31 cellular contexts compared by ENCODE assay signal in the genomic region with DNA sequence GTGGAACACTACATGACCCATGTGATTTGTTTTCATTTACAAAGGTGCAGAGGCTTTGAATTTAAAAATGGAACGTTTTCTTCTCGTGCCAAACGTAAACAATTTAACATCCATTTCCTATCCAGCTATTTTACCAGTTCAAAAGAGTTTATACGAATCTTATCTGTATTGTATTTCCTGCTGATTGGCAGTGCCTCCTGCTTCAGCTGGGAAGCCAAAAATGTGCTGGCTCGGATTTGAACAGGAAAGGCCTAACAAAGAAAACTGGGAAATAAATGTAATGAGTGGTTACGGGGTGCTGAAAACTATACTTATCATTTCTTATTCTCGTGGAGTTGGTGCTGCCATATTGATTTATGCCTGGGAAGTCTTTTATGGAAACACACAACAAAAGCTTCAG.
DNase-seq lines count a peak whose midpoint lies in the region; ATAC-seq and TF ChIP-seq lines count a peak whose summit lies in the region.
"Had no signal": no experiment of that assay in that cellular context is flagged by ENCODE, and none has a peak within 500 bp of the region (broad histone marks: within the 10 kb centered on the region; RNA-seq: fewer than 3 reads in every experiment).

No MANE protein-coding gene starts in this region.

- H3K4me2 ChIP-seq in hepatocyte (no peak overlapping the region), smooth muscle cell (no peak overlapping the region)
- H3K4me2 ChIP-seq: BLaER1 had no signal

- H3K9me3 ChIP-seq in HEK293 (ENCODE audit: control insufficient read depth, insufficient read depth, low read depth, low read length): no peaks in the 10 kb centered on the region
- H3K9me3 ChIP-seq in hepatocyte (ENCODE audit: low read depth): no peaks in the 10 kb centered on the region
- H3K9me3 ChIP-seq in smooth muscle cell (replicated peaks; ENCODE audit: low read depth): no peaks in the 10 kb centered on the region
- H3K9me3 ChIP-seq: BLaER1, colonic mucosa, lower lobe of right lung, Peyer's patch had no signal

- H2AFZ ChIP-seq in hepatocyte (no peak overlapping the region), smooth muscle cell (ENCODE audit: low read depth) (peak overlapping the region; percentile 33)

- peak; percentile 75 for DNase-seq in NCI-H2227 treated with DMSO at 0.1 percent for 48 hours (lab: John Stamatoyannopoulos, UW)
- no peak for DNase-seq in hepatocyte (ENCODE audit: low spot score)
- no peak for DNase-seq in smooth muscle cell (lab: John Stamatoyannopoulos, UW; ENCODE audit: unreplicated experiment)
- DNase-seq in stimulated activated CD4-positive, alpha-beta T cell treated with anti-CD3 and anti-CD28 coated beads, Interleukin-4, amount 100 ng/mL, for 1 hour: no peak
- DNase-seq: activated B cell treated with CpG ODN at 0.5 μM for 24 hours; activated CD4-positive, alpha-beta T cell treated with anti-CD3 and anti-CD28 coated beads, Interleukin-2, amount 10 ng/mL, durations not matched to agents 7 days and 5 days; activated effector memory CD4-positive, alpha-beta T cell treated with anti-CD3 and anti-CD28 coated beads, Interleukin-2, amount 50 U/mL, for 16 hours; activated naive CD8-positive, alpha-beta T cell treated with anti-CD3 and anti-CD28 coated beads for 36 hours; activated T-cell treated with anti-CD3 and anti-CD28 coated beads, Interleukin-2, amount 50 U/mL, for 24 hours; anterior cingulate cortex; colonic mucosa; effector memory CD4-positive, alpha-beta T cell; foreskin fibroblast; KBM-7; kidney; lower lobe of right lung; NCI-H2029 treated with DMSO at 0.1 percent for 48 hours; NCI-H748 treated with DMSO at 0.1 percent for 48 hours; Peyer's patch; retina; SIG-M5; stimulated activated CD4-positive, alpha-beta T cell treated with anti-CD3 and anti-CD28 coated beads, Interleukin-2, amount 100 ng/mL, for 24 hours; stimulated activated CD8-positive, alpha-beta memory T cell treated with anti-CD3 and anti-CD28 coated beads, Interleukin-4, amount 100 ng/mL, for 48 hours; T-helper 9 cell had no signal

- H3K36me3 ChIP-seq in HEK293 (ENCODE audit: control insufficient read depth in 2 of 2, insufficient read depth in 1 of 2, low read length in 2 of 2) (no peaks in the 10 kb centered on the region), hepatocyte (replicated peaks; ENCODE audit: insufficient read depth, low read depth) (no peaks in the 10 kb centered on the region), smooth muscle cell (ENCODE audit: low read depth) (no peaks in the 10 kb centered on the region)
- H3K36me3 ChIP-seq: BLaER1, cardiac muscle cell, colonic mucosa, lower lobe of right lung, Peyer's patch had no signal

- 31% methylated on average over 7 of the region's 7 CpGs for WGBS in hepatocyte (ENCODE audit: low lambda C conversion rate, missing lambda C conversion rate)
- 28% methylated on average over 7 of the region's 7 CpGs for WGBS in smooth muscle cell (ENCODE audit: low lambda C conversion rate)

- no peaks in the 10 kb centered on the region for H3K9me2 ChIP-seq in hepatocyte (replicated peaks; ENCODE audit: insufficient read depth)

- H4K20me1 ChIP-seq in hepatocyte (ENCODE audit: insufficient read depth, poor library complexity, severe bottlenecking) (no peaks in the 10 kb centered on the region), smooth muscle cell (ENCODE audit: low read depth) (no peaks in the 10 kb centered on the region)
- H4K20me1 ChIP-seq: BLaER1 had no signal

- no peak overlapping the region for H3K9ac ChIP-seq in smooth muscle cell (ENCODE audit: low read depth)
- H3K9ac ChIP-seq: BLaER1 had no signal

- CTCF ChIA-PET in HEK293 (lab: Yijun Ruan, JAX): interaction anchor here (0.7 to 1.3 kb wide), 3 partner anchors 15 to 405 kb away, joined by 3 to 4 read pairs (median 3); no protein-coding TSS in a partner anchor

- no peak for TF ChIP-seq CTCF in HEK293 (tag by site-specific recombination; IDR thresholded peaks at IDR 0.05)
- TF ChIP-seq CTCF in hepatocyte (IDR thresholded peaks at IDR 0.05; ENCODE audit: poor library complexity): no peak
- TF ChIP-seq CTCF in smooth muscle cell (IDR thresholded peaks at IDR 0.05; ENCODE audit: borderline replicate concordance, insufficient read depth, poor library complexity, severe bottlenecking): no peak

- H3K4me1 ChIP-seq in HEK293 (ENCODE audit: control insufficient read depth, insufficient read depth, low read length) (peaks cover 8% of the 10 kb centered on the region; the same call in 1 of the 2 replicates), hepatocyte (ENCODE audit: insufficient read depth) (peaks cover 28% of the 10 kb centered on the region), smooth muscle cell (ENCODE audit: low read depth) (peaks cover 3% of the 10 kb centered on the region)
- H3K4me1 ChIP-seq: colonic mucosa had no signal

- peaks cover 5% of the 10 kb centered on the region for H3F3A ChIP-seq in smooth muscle cell (ENCODE audit: low read depth)

- no peak overlapping the region for H3K4me3 ChIP-seq in HEK293 (ENCODE audit: low read depth, low read length)
- no peak overlapping the region for H3K4me3 ChIP-seq in hepatocyte
- H3K4me3 ChIP-seq in smooth muscle cell: no peak overlapping the region
- H3K4me3 ChIP-seq: BLaER1, cardiac muscle cell, colonic mucosa, GM12878, lower lobe of right lung, Peyer's patch had no signal

- POLR2A ChIA-PET in HEK293 (lab: Yijun Ruan, JAX): no interaction called here

- H3K27ac ChIP-seq in HEK293 (ENCODE audit: extremely low read depth, low read depth, low read length) (0 out of 2 replicates have a peak overlapping the region, but pooled peaks have one; percentile 24), hepatocyte (peak overlapping the region; percentile 2), smooth muscle cell (ENCODE audit: low read depth) (no peak overlapping the region)
- H3K27ac ChIP-seq: BLaER1, cardiac muscle cell, colonic mucosa, lower lobe of right lung, Peyer's patch had no signal

- H3K79me2 ChIP-seq in hepatocyte (no peaks in the 10 kb centered on the region), smooth muscle cell (ENCODE audit: low read depth) (no peaks in the 10 kb centered on the region)

- ATAC-seq in HG03175 (IDR thresholded peaks at IDR 0.05; ENCODE audit: unreplicated experiment): no peak
- no peak for ATAC-seq in GM21528 (IDR thresholded peaks at IDR 0.05; ENCODE audit: low FRiP score, unreplicated experiment)
- ATAC-seq: GM12878; lower lobe of right lung; natural killer cell treated with Interleukin-12 subunit alpha and Interleukin-12 subunit beta and Interleukin-15 and Interleukin-18, amount 100 ng/mL, for 72 hours had no signal

- H3K27me3 ChIP-seq in hepatocyte: no peaks in the 10 kb centered on the region
- peaks cover 4% of the 10 kb centered on the region for H3K27me3 ChIP-seq in smooth muscle cell (ENCODE audit: low read depth)
- H3K27me3 ChIP-seq: BLaER1, cardiac muscle cell, colonic mucosa, Peyer's patch had no signal

TF ChIP-seq in HEK293, 187 proteins besides CTCF, POLR2A, EP300 and RAD21 (continues in another document):
- TF ChIP-seq ZNF544 (tag by site-specific recombination; IDR thresholded peaks at IDR 0.05) (no peak), BCL6B (tag by site-specific recombination; IDR thresholded peaks at IDR 0.05) (no peak), SALL2 (tag by site-specific recombination; IDR thresholded peaks at IDR 0.05; ENCODE audit: borderline replicate concordance) (no peak), SCRT1 (tag by site-specific recombination; IDR thresholded peaks at IDR 0.05; ENCODE audit: borderline replicate concordance) (no peak), ZNF174 (tag by site-specific recombination; IDR thresholded peaks at IDR 0.05) (no peak), ZNF521 (tag by site-specific recombination; IDR thresholded peaks at IDR 0.05) (no peak), ZSCAN16 (tag by site-specific recombination; IDR thresholded peaks at IDR 0.05) (no peak)
- TF ChIP-seq, protein P1, sequence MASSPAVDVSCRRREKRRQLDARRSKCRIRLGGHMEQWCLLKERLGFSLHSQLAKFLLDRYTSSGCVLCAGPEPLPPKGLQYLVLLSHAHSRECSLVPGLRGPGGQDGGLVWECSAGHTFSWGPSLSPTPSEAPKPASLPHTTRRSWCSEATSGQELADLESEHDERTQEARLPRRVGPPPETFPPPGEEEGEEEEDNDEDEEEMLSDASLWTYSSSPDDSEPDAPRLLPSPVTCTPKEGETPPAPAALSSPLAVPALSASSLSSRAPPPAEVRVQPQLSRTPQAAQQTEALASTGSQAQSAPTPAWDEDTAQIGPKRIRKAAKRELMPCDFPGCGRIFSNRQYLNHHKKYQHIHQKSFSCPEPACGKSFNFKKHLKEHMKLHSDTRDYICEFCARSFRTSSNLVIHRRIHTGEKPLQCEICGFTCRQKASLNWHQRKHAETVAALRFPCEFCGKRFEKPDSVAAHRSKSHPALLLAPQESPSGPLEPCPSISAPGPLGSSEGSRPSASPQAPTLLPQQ (tag by site-specific recombination; IDR thresholded peaks at IDR 0.05): no peak
- TF ChIP-seq, protein P2, sequence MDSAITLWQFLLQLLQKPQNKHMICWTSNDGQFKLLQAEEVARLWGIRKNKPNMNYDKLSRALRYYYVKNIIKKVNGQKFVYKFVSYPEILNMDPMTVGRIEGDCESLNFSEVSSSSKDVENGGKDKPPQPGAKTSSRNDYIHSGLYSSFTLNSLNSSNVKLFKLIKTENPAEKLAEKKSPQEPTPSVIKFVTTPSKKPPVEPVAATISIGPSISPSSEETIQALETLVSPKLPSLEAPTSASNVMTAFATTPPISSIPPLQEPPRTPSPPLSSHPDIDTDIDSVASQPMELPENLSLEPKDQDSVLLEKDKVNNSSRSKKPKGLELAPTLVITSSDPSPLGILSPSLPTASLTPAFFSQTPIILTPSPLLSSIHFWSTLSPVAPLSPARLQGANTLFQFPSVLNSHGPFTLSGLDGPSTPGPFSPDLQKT (IDR thresholded peaks at IDR 0.05; ENCODE audit: borderline replicate concordance, low read depth, low read length): no peak
